7 cellular contexts compared by ENCODE assay signal in the genomic region with DNA sequence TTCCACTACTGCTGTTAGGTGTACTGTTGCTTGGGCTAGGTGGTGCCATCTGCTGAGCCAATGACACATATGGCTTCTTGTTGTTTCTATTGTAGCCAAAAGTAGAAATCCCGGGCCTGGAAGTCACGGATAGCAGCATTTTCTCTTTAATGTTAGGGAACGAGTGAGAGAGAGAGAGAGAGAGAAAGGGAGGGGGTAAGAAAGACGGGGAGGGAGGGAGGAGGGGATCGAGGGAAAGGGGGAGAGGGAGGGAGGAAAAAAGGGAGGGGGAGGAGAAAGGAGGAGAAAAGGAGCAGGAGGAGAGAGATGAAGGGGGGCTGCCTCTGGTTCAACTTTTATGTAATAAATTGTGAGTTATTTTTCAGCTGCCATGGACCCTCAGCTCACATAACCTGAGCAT. TPM values are rescaled to one million over a fixed set of nuclear protein-coding genes. Genes with fewer than 3 reads are reported as not detected.
DNase-seq lines count a peak whose midpoint lies in the region; ATAC-seq and TF ChIP-seq lines count a peak whose summit lies in the region.
"Not testable (repeated sequence)": the region's sequence is repeated elsewhere in the genome, so short reads cannot be mapped to it uniquely, and the experiment has no call there.

No MANE protein-coding gene starts in this region.

- not testable (repeated sequence) for H3K27ac ChIP-seq in HL-60 (replicated peaks); PC-3 (ENCODE audit: low read length)

- not testable (repeated sequence) for H2AFZ ChIP-seq in PC-3 (ENCODE audit: low read length); neuron (ENCODE audit: low read depth, low read length)

- not testable (repeated sequence) for H3K27me3 Mint-ChIP-seq in brain

- H3K36me3 ChIP-seq in PC-3 (ENCODE audit: low read depth, low read length) = peaks cover 29% of the 10 kb centered on the region
- not testable (repeated sequence) for H3K36me3 ChIP-seq in kidney epithelial cell (ENCODE audit: control insufficient read depth, insufficient read depth, low read length); neuron (ENCODE audit: insufficient read depth, low read length)

- H3K9me3 Mint-ChIP-seq in brain = peaks cover 37 to 71% (median 52%) of the 10 kb centered on the region in 5 experiments

- H3K27ac Mint-ChIP-seq in brain = peak overlapping the region in 1 of 5 experiments; percentile 20

- not testable (repeated sequence) for ATAC-seq in PC-3

- peaks cover 71% of the 10 kb centered on the region for H3K36me3 Mint-ChIP-seq in brain

- peak overlapping the region; percentile 59 to 76 (median 72) for H3K4me3 Mint-ChIP-seq in brain

- not testable (repeated sequence) for H3K9ac ChIP-seq in PC-3 (ENCODE audit: low read length)

- DNase-seq in DMS 273 (lab: John Stamatoyannopoulos, UW; ENCODE audit: unreplicated experiment) (peak; percentile 8), PC-3 (peak; percentile 14)
- DNase-seq in HL-60 (ENCODE audit: low read depth in 1 of 2, low spot score in 1 of 2); epithelial cell of proximal tubule (ENCODE audit: low read depth); kidney epithelial cell (ENCODE audit: low read depth): not testable (repeated sequence)

- CTCF ChIA-PET in PC-3 (lab: Charles Lee) = not testable (repeated sequence)

- H3K4me3 ChIP-seq in HL-60 (replicated peaks; ENCODE audit: insufficient read depth, low read length) (peak overlapping the region; percentile 10; the same call in 1 of the 2 replicates), epithelial cell of proximal tubule (ENCODE audit: low read depth, low read length) (peak overlapping the region; percentile 42), kidney epithelial cell (ENCODE audit: low read depth, low read length) (peak overlapping the region; percentile 28), neuron (ENCODE audit: low read length) (peak overlapping the region; percentile 37)
- not testable (repeated sequence) for H3K4me3 ChIP-seq in PC-3 (ENCODE audit: low read length)

- not testable (repeated sequence) for H3K27me3 ChIP-seq in HL-60 (ENCODE audit: insufficient read depth, poor library complexity, severe bottlenecking); PC-3 (ENCODE audit: low read length); kidney epithelial cell (ENCODE audit: control insufficient read depth, insufficient read depth, low read length); neuron (ENCODE audit: insufficient read depth, low read length)

- TF ChIP-seq CTCF in HL-60 (IDR thresholded peaks at IDR 0.05; ENCODE audit: insufficient read depth, low read length); PC-3 (conservative IDR thresholded peaks at IDR 0.05; ENCODE audit: low read depth, low read length); brain (conservative IDR thresholded peaks at IDR 0.05); epithelial cell of proximal tubule (conservative IDR thresholded peaks at IDR 0.05; ENCODE audit: low read depth, low read length); kidney epithelial cell (IDR thresholded peaks at IDR 0.05; ENCODE audit: insufficient read depth, low read length, poor library complexity, severe bottlenecking): not testable (repeated sequence)

- intact Hi-C loops in PC-3 (cut with micrococcal nuclease) = not testable (repeated sequence)

- not testable (repeated sequence) for H3K4me1 ChIP-seq in PC-3 (ENCODE audit: insufficient read depth, low read length); neuron (ENCODE audit: insufficient read depth, low read length)

- H3F3A ChIP-seq in PC-3 (ENCODE audit: low read length, unreplicated experiment) = not testable (repeated sequence)

- not testable (repeated sequence) for BruUV-seq in PC-3 (replicated peaks; lab: Mats Ljungman, UMichigan)

- H3K79me2 ChIP-seq in PC-3 (ENCODE audit: low read length) = peaks cover 11% of the 10 kb centered on the region

- H4K20me1 ChIP-seq in PC-3 (ENCODE audit: low read length) = not testable (repeated sequence)

- H3K9me3 ChIP-seq in PC-3 (ENCODE audit: low read length) (peaks cover 18% of the 10 kb centered on the region), neuron (ENCODE audit: low read length) (peaks cover 31% of the 10 kb centered on the region)

- POLR2A ChIA-PET in PC-3 (lab: Charles Lee; ENCODE audit: unreplicated experiment) = not testable (repeated sequence)

- peaks cover 29% of the 10 kb centered on the region for H3K4me1 Mint-ChIP-seq in brain

- H3K4me2 ChIP-seq in PC-3 (ENCODE audit: low read length) = not testable (repeated sequence)

- not testable (repeated sequence) for H3K9me2 ChIP-seq in PC-3 (replicated peaks; ENCODE audit: low read length)

RNA-seq across cellular contexts. Expression of a gene that starts 34.8 kb away (rescaled TPM):
- total RNA-seq in PC-3 (2014; rRNA removed) (11.8 and 20.4 TPM in 2 replicates), epithelial cell of proximal tubule (11.1 and 24.0 TPM in 2 replicates), kidney epithelial cell (14.8 and 14.9 TPM in 2 replicates)
- polyA plus RNA-seq in brain (ENCODE audit: insufficient read depth, low read depth, low replicate concordance) = 1.5 TPM
